14 cellular contexts compared by ENCODE assay signal in the genomic region with DNA sequence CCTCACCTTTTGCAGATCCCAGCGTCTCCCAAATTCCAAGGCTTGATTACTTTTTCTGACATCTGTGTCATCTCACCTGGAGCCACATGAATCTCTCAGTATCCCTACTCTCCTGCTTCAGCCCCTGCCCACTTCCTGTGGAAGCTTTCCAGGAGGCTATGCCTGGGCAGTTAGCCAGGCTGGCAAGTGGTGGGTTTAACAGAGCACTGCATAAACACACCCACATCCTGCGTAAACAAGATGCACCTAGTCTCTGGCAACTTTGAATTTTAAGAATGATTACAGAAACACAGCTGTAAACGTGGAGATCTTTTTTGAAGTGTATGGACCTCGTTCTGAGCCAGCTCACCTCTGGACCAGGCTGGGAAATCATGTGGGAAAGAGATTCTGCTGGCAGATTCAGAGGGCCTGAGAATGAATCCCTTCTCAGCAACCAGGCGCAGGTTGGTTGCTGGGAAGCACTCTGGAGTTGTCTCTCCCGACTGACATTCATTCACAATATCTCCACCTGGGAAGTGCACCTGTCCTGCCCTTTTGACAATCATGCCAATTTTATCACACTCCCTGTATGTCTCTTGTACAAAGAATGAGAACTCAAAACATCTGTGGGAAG. TPM values are rescaled to one million over a fixed set of nuclear protein-coding genes. Genes with fewer than 3 reads are reported as not detected.
DNase-seq lines count a peak whose midpoint lies in the region; ATAC-seq, FAIRE-seq and TF ChIP-seq lines count a peak whose summit lies in the region.
"Had no signal": no experiment of that assay in that cellular context is flagged by ENCODE, and none has a peak within 500 bp of the region (broad histone marks: within the 10 kb centered on the region; RNA-seq: fewer than 3 reads in every experiment).

No MANE protein-coding gene starts in this region.

- intact Hi-C loops in PC-9 (cut with micrococcal nuclease; ENCODE audit: unreplicated experiment) (no loop called here), upper lobe of right lung (cut with DNase I) (no loop called here)

- H3K79me2 ChIP-seq in PC-9 (ENCODE audit: low read depth) = no peaks in the 10 kb centered on the region
- no peaks in the 10 kb centered on the region for H3K79me2 ChIP-seq in keratinocyte (ENCODE audit: control insufficient read depth, insufficient read depth, low read length)

- H3K36me3 ChIP-seq in PC-9 (ENCODE audit: low read depth) = no peaks in the 10 kb centered on the region
- H3K36me3 ChIP-seq in keratinocyte (ENCODE audit: control insufficient read depth in 2 of 2, extremely low read depth in 1 of 2, insufficient read depth in 2 of 2, low read length in 2 of 2) = no peaks in the 10 kb centered on the region
- no peaks in the 10 kb centered on the region for H3K36me3 ChIP-seq in upper lobe of right lung
- H3K36me3 ChIP-seq: BLaER1, stomach had no signal

- TF ChIP-seq CTCF in PC-9 (conservative IDR thresholded peaks at IDR 0.05) (no peak), keratinocyte (optimal IDR thresholded peaks at IDR 0.05 in 1 of 3, IDR thresholded peaks at IDR 0.05 in 1 of 3, conservative IDR thresholded peaks at IDR 0.05 in 1 of 3; ENCODE audit: extremely low read depth in 1 of 3, insufficient read depth in 2 of 3, low read length in 3 of 3) (no peak), upper lobe of right lung (IDR thresholded peaks at IDR 0.05) (no peak)

- H4K20me1 ChIP-seq in PC-9 (ENCODE audit: insufficient read depth) (no peaks in the 10 kb centered on the region), keratinocyte (ENCODE audit: control insufficient read depth, extremely low read depth, insufficient read depth, low read length) (no peaks in the 10 kb centered on the region)
- H4K20me1 ChIP-seq: BLaER1 had no signal

- no peaks in the 10 kb centered on the region for H3K9me2 ChIP-seq in PC-9 (ENCODE audit: insufficient read depth)

- H3K27me3 ChIP-seq in PC-9 (ENCODE audit: insufficient read depth, low read depth) (no peaks in the 10 kb centered on the region), keratinocyte (ENCODE audit: control insufficient read depth, extremely low read depth, insufficient read depth, low read length) (no peaks in the 10 kb centered on the region), upper lobe of right lung (no peaks in the 10 kb centered on the region)
- H3K27me3 ChIP-seq: BLaER1 had no signal

- H3K9me1 ChIP-seq in keratinocyte (ENCODE audit: control insufficient read depth, extremely low read depth, insufficient read depth, low read length) = no peaks in the 10 kb centered on the region

- H3K4me3 ChIP-seq in PC-9 = no peak overlapping the region
- no peak overlapping the region for H3K4me3 ChIP-seq in keratinocyte (ENCODE audit: control insufficient read depth in 2 of 3, extremely low read depth in 1 of 3, insufficient read depth in 2 of 3, low read depth in 1 of 3, low read length in 3 of 3)
- no peak overlapping the region for H3K4me3 ChIP-seq in upper lobe of right lung
- H3K4me3 ChIP-seq: BLaER1, stomach had no signal

- dilution Hi-C loops in keratinocyte (cut with MboI; ENCODE audit: extremely low pct_ligation_motif_present, low sequenced_read_pairs) = no loop called here

- H2AFZ ChIP-seq in PC-9 (no peak overlapping the region), keratinocyte (ENCODE audit: control insufficient read depth, low read length) (no peak overlapping the region)

- peak; percentile 72 for DNase-seq in DMS153 treated with DMSO at 0.1 percent for 48 hours (lab: John Stamatoyannopoulos, UW; ENCODE audit: unreplicated experiment)
- peak; percentile 67 for DNase-seq in NCI-H1105 (lab: John Stamatoyannopoulos, UW)
- peak in 1 of 2 experiments; percentile 60 for DNase-seq in PC-9
- no peak for DNase-seq in keratinocyte (ENCODE audit: low read depth, low spot score)
- DNase-seq in putamen (ENCODE audit: low spot score) = no peak
- DNase-seq in GM19240 (ENCODE audit: insufficient read length, low spot score) = no peak
- no peak for DNase-seq in upper lobe of right lung
- DNase-seq: activated CD4-positive, alpha-beta T cell treated with anti-CD3 and anti-CD28 coated beads for 1 hour; erythroblast; NCI-H187 treated with DMSO at 0.1 percent for 48 hours; stomach had no signal

- no TSS peak for BruUV-seq in PC-9 (replicated peaks; lab: Mats Ljungman, UMichigan)

- peak overlapping the region; percentile 4; the same call in 1 of the 2 replicates for H3K27ac ChIP-seq in PC-9
- no peak overlapping the region for H3K27ac ChIP-seq in keratinocyte (ENCODE audit: control insufficient read depth, insufficient read depth, low read length)
- H3K27ac ChIP-seq in upper lobe of right lung = no peak overlapping the region
- H3K27ac ChIP-seq: BLaER1, stomach had no signal

- FAIRE-seq in keratinocyte (lab: Jason Lieb, UNC) = peak; percentile 36

- H3K9me3 ChIP-seq in PC-9 (ENCODE audit: insufficient read depth, low read depth) (no peaks in the 10 kb centered on the region; the same call in 1 of the 2 replicates), keratinocyte (ENCODE audit: control insufficient read depth, low read depth, low read length) (no peaks in the 10 kb centered on the region), upper lobe of right lung (no peaks in the 10 kb centered on the region)
- H3K9me3 ChIP-seq: BLaER1, stomach had no signal

- peak overlapping the region; percentile 42; the same call in 1 of the 2 replicates for H3K4me2 ChIP-seq in PC-9
- peak overlapping the region; percentile 34 for H3K4me2 ChIP-seq in keratinocyte (ENCODE audit: control insufficient read depth, extremely low read depth, insufficient read depth, low read depth, low read length)
- H3K4me2 ChIP-seq: BLaER1 had no signal

- no peak for ATAC-seq in HG03571 (IDR thresholded peaks at IDR 0.05; ENCODE audit: unreplicated experiment)
- ATAC-seq in upper lobe of right lung = no peak
- ATAC-seq: activated T-helper 17 cell treated with anti-CD3 and anti-CD28 coated beads, Interleukin-2, amount 50 U/mL, for 72 hours had no signal

- peaks cover 5% of the 10 kb centered on the region; the same call in 1 of the 2 replicates for H3F3A ChIP-seq in PC-9 (ENCODE audit: insufficient read depth, low read depth)

- CTCF ChIA-PET in PC-9 (lab: Charles Lee) = no interaction called here

- POLR2A ChIA-PET in PC-9 (lab: Charles Lee; ENCODE audit: unreplicated experiment) = no interaction called here

- no peak overlapping the region for H3K9ac ChIP-seq in keratinocyte (ENCODE audit: control insufficient read depth, extremely low read depth, insufficient read depth, low read length)
- H3K9ac ChIP-seq: BLaER1 had no signal

- peaks cover 12% of the 10 kb centered on the region for H3K4me1 ChIP-seq in PC-9 (replicated peaks; ENCODE audit: insufficient read depth)
- peaks cover 10% of the 10 kb centered on the region for H3K4me1 ChIP-seq in keratinocyte (ENCODE audit: control insufficient read depth, extremely low read depth, insufficient read depth, low read length)
- H3K4me1 ChIP-seq in upper lobe of right lung = no peaks in the 10 kb centered on the region

RNA-seq across cellular contexts. Expression of a gene that starts 55.7 kb away (rescaled TPM):
- total RNA-seq in PC-9 (2021) (31.5 and 44.7 TPM in 2 replicates), upper lobe of right lung (13.5 TPM)
- 4.8 to 8.3 TPM (median 8.1 TPM) in 3 replicates for polyA plus RNA-seq in keratinocyte
- 3.7 TPM for polyA plus RNA-seq in keratinocyte (2011; ENCODE audit: low read depth)
- polyA plus RNA-seq in keratinocyte (2011; cell fraction: cytosol; rRNA removed) = 3.7 and 7.0 TPM in 2 replicates
- polyA plus RNA-seq in keratinocyte (2011; cell fraction: nucleus; rRNA removed) = 5.7 and 6.4 TPM in 2 replicates
- polyA plus RNA-seq in keratinocyte (2012; ENCODE audit: low replicate concordance) = 3.7 and 6.1 TPM in 2 replicates
- polyA minus RNA-seq in keratinocyte = 7.7 to 11.1 TPM (median 10.3 TPM) in 3 replicates
- 5.0 TPM for polyA minus RNA-seq in keratinocyte (2011; cell fraction: cytosol; rRNA and poly(A)+ RNA removed)
- 6.0 and 11.2 TPM in 2 replicates for polyA minus RNA-seq in keratinocyte (2011; cell fraction: nucleus; rRNA and poly(A)+ RNA removed)

Comparison
In these comparisons a context has a peak if more than half of its experiments do, and no peak if none do; other contexts are left out.
1. DNase-seq: peak in DMS153 treated with DMSO at 0.1 percent for 48 hours (single experiment) and NCI-H1105 (single experiment); none in keratinocyte (single experiment), putamen (single experiment), GM19240 (single experiment) and upper lobe of right lung (single experiment).